22 cellular contexts compared by ENCODE assay signal in genomic region chr16:78528265-78528664, GRCh38.
"Had no signal": no experiment of that assay in that cellular context is flagged by ENCODE, and none has a peak within 500 bp of the region (broad histone marks: within the 10 kb centered on the region; RNA-seq: fewer than 3 reads in every experiment).

No MANE protein-coding gene starts in this region.

- H3K36me3 ChIP-seq: MG63, WERI-Rb-1 had no signal

- H3K36me3 Mint-ChIP-seq: activated naive CD4-positive, alpha-beta T cell treated with anti-CD3 and anti-CD28 coated beads, Interleukin-2, amount 10 ng/mL, durations not matched to agents 7 days and 5 days had no signal

- DNase-seq: activated CD4-positive, alpha-beta T cell treated with anti-CD3 and anti-CD28 coated beads for 36 hours; activated CD8-positive, alpha-beta memory T cell treated with anti-CD3 and anti-CD28 coated beads, Interleukin-2, amount 50 U/mL, for 4 hours; activated CD8-positive, alpha-beta T cell treated with anti-CD3 and anti-CD28 coated beads for 36 hours; activated gamma-delta T cell treated with Interleukin-2 at 50 U/mL for 16 hours; activated naive CD4-positive, alpha-beta T cell treated with anti-CD3 and anti-CD28 coated beads, Interleukin-2, amount 10 ng/mL, durations not matched to agents 7 days and 5 days; activated naive CD8-positive, alpha-beta T cell treated with anti-CD3 and anti-CD28 coated beads for 36 hours; activated T-cell treated with anti-CD3 and anti-CD28 coated beads, Interleukin-2, amount 50 U/mL, for 72 hours; MG63; MV-4-11; NCI-H1105; NCI-H1436; NCI-H1694 treated with DMSO at 0.1 percent for 48 hours; NCI-H2029 treated with DMSO at 0.1 percent for 48 hours; NCI-H345; NCI-H510A; NCI-H69; T-helper 1 cell; WERI-Rb-1 had no signal

- H3K9me3 Mint-ChIP-seq: activated CD8-positive, alpha-beta T cell treated with anti-CD3 and anti-CD28 coated beads for 36 hours; activated naive CD4-positive, alpha-beta T cell treated with anti-CD3 and anti-CD28 coated beads, Interleukin-2, amount 10 ng/mL, durations not matched to agents 7 days and 5 days; activated naive CD8-positive, alpha-beta T cell treated with anti-CD3 and anti-CD28 coated beads for 36 hours; activated T-cell treated with anti-CD3 and anti-CD28 coated beads, Interleukin-2, amount 50 U/mL, for 72 hours; activated T-helper 2 cell treated with anti-CD3 and anti-CD28 coated beads, Interferon-gamma antibody, Interleukin-2, Interleukin-4, amounts not matched to agents 10 μg/mL and 5 μg/mL and 100 μg/mL, durations not matched to agents 14 hours and 24 hours and 36 hours had no signal

- H3K4me1 Mint-ChIP-seq: activated CD4-positive, alpha-beta T cell treated with anti-CD3 and anti-CD28 coated beads for 36 hours; activated naive CD4-positive, alpha-beta T cell treated with anti-CD3 and anti-CD28 coated beads, Interleukin-2, amount 10 ng/mL, durations not matched to agents 7 days and 5 days; activated naive CD8-positive, alpha-beta T cell treated with anti-CD3 and anti-CD28 coated beads for 36 hours had no signal

- H3K9me3 ChIP-seq: MG63 had no signal

- H3K4me3 ChIP-seq: MG63, SK-N-MC had no signal

- H3K4me2 ChIP-seq: KMS-11 had no signal

- H3K9ac ChIP-seq: KMS-11 had no signal

- ATAC-seq: activated CD4-positive, alpha-beta T cell treated with anti-CD3 and anti-CD28 coated beads for 36 hours; activated CD8-positive, alpha-beta T cell treated with anti-CD3 and anti-CD28 coated beads for 36 hours; activated T-cell treated with anti-CD3 and anti-CD28 coated beads, Interleukin-2, amount 50 U/mL, for 72 hours; Right ventricle myocardium inferior had no signal

- H3K27ac Mint-ChIP-seq: activated CD4-positive, alpha-beta T cell treated with anti-CD3 and anti-CD28 coated beads for 36 hours; activated CD8-positive, alpha-beta T cell treated with anti-CD3 and anti-CD28 coated beads for 36 hours; activated naive CD4-positive, alpha-beta T cell treated with anti-CD3 and anti-CD28 coated beads, Interleukin-2, amount 10 ng/mL, durations not matched to agents 7 days and 5 days; activated naive CD8-positive, alpha-beta T cell treated with anti-CD3 and anti-CD28 coated beads for 36 hours; activated T-cell treated with anti-CD3 and anti-CD28 coated beads, Interleukin-2, amount 50 U/mL, for 72 hours; activated T-helper 2 cell treated with anti-CD3 and anti-CD28 coated beads, Interferon-gamma antibody, Interleukin-2, Interleukin-4, amounts not matched to agents 10 μg/mL and 5 μg/mL and 100 μg/mL, durations not matched to agents 14 hours and 24 hours and 36 hours had no signal

- H3K27ac ChIP-seq: KMS-11, SK-N-MC, WERI-Rb-1 had no signal

- H3K27me3 ChIP-seq: MG63 had no signal

- H3K27me3 Mint-ChIP-seq: activated CD4-positive, alpha-beta T cell treated with anti-CD3 and anti-CD28 coated beads for 36 hours; activated CD8-positive, alpha-beta T cell treated with anti-CD3 and anti-CD28 coated beads for 36 hours; activated naive CD4-positive, alpha-beta T cell treated with anti-CD3 and anti-CD28 coated beads, Interleukin-2, amount 10 ng/mL, durations not matched to agents 7 days and 5 days; activated naive CD8-positive, alpha-beta T cell treated with anti-CD3 and anti-CD28 coated beads for 36 hours had no signal

- H3K4me3 Mint-ChIP-seq: activated CD4-positive, alpha-beta T cell treated with anti-CD3 and anti-CD28 coated beads for 36 hours; activated CD8-positive, alpha-beta T cell treated with anti-CD3 and anti-CD28 coated beads for 36 hours; activated naive CD4-positive, alpha-beta T cell treated with anti-CD3 and anti-CD28 coated beads, Interleukin-2, amount 10 ng/mL, durations not matched to agents 7 days and 5 days; activated naive CD8-positive, alpha-beta T cell treated with anti-CD3 and anti-CD28 coated beads for 36 hours; activated T-cell treated with anti-CD3 and anti-CD28 coated beads, Interleukin-2, amount 50 U/mL, for 72 hours had no signal
